ENCODE assay signal across 30 cellular contexts in the genomic region with DNA sequence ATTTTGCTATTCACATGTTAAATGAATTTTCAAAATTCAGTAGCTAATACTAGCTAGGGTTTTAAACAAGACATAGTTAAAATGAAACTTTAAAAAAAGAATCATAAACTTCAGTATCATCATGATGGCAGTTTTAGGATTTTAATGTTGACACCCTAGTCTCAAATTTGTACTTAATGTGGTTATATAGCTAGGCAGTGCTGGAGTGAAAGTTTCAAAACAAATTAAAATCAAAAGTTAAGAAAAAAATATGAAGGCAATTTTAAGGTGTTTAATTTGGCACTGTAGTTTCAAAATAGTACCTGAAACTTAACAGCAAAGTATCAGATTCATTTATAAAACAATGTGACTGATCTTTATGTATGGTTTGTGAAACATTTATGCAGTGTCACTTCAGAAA. TPM values are rescaled to one million over a fixed set of nuclear protein-coding genes. Genes with fewer than 3 reads are reported as not detected.
"Had no signal": no experiment of that assay in that cellular context is flagged by ENCODE, and none has a peak within 500 bp of the region (broad histone marks: within the 10 kb centered on the region; RNA-seq: fewer than 3 reads in every experiment).

No MANE protein-coding gene starts in this region.

- H3K27ac ChIP-seq: left lung, lower lobe of right lung, pancreas, prostate gland, skin epidermis, stomach, testis, thyroid gland, transverse colon, upper lobe of left lung, vagina had no signal

- H3K9me3 ChIP-seq: left lung, lower lobe of right lung, pancreas, prostate gland, stomach, testis, thyroid gland, transverse colon, upper lobe of left lung, vagina had no signal

- ATAC-seq: left colon; left lung; lower lobe of right lung; naive thymus-derived CD8-positive, alpha-beta T cell; pancreas; right cardiac atrium; sciatic nerve had no signal

- H3K27me3 ChIP-seq: left lung, pancreas, testis, thyroid gland, transverse colon, upper lobe of left lung, vagina had no signal

- DNase-seq: hypothalamus; immature natural killer cell; kidney; left colon; left lung; lower lobe of right lung; mammary epithelial cell; mesenchymal stem cell; naive thymus-derived CD8-positive, alpha-beta T cell; nucleus accumbens; pancreas; posterior cingulate gyrus; retina; right cardiac atrium; stimulated activated CD4-positive, alpha-beta T cell treated with anti-CD3 and anti-CD28 coated beads, Interleukin-12 subunit alpha, Interleukin-12 subunit beta, amount 100 ng/mL, for 4 hours; stimulated activated CD4-positive, alpha-beta T cell treated with anti-CD3 and anti-CD28 coated beads, Interleukin-15, amount 100 ng/mL, for 24 hours; stimulated activated CD4-positive, alpha-beta T cell treated with anti-CD3 and anti-CD28 coated beads, Interleukin-2, amount 100 ng/mL, for 24 hours; stimulated activated CD4-positive, alpha-beta T cell treated with anti-CD3 and anti-CD28 coated beads, Interleukin-4, amount 100 ng/mL, for 1 hour; stimulated activated naive CD4-positive, alpha-beta T cell; stomach; testis; thyroid gland; transverse colon; upper lobe of left lung had no signal

- FAIRE-seq: islet of Langerhans, kidney, pancreas had no signal

- H3K4me3 ChIP-seq: left lung, lower lobe of right lung, pancreas, prostate gland, skin epidermis, stomach, testis, thyroid gland, transverse colon, upper lobe of left lung, vagina had no signal

- H3K4me1 ChIP-seq: prostate gland, testis, thyroid gland had no signal

- H3K36me3 ChIP-seq: left lung, lower lobe of right lung, pancreas, prostate gland, stomach, thyroid gland, transverse colon, upper lobe of left lung, vagina had no signal

RNA-seq across cellular contexts. Expression of gene CDKN2B, which starts 19.3 kb away (rescaled TPM):
- total RNA-seq: naive thymus-derived CD8-positive, alpha-beta T cell; neural crest cell had no signal

RNA-seq across cellular contexts. Expression of gene CDKN2B-AS1, which starts 33.8 kb away (rescaled TPM):
- polyA plus RNA-seq: naive thymus-derived CD8-positive, alpha-beta T cell had no signal
